ENCODE assay signal across 8 cellular contexts in the genomic region with DNA sequence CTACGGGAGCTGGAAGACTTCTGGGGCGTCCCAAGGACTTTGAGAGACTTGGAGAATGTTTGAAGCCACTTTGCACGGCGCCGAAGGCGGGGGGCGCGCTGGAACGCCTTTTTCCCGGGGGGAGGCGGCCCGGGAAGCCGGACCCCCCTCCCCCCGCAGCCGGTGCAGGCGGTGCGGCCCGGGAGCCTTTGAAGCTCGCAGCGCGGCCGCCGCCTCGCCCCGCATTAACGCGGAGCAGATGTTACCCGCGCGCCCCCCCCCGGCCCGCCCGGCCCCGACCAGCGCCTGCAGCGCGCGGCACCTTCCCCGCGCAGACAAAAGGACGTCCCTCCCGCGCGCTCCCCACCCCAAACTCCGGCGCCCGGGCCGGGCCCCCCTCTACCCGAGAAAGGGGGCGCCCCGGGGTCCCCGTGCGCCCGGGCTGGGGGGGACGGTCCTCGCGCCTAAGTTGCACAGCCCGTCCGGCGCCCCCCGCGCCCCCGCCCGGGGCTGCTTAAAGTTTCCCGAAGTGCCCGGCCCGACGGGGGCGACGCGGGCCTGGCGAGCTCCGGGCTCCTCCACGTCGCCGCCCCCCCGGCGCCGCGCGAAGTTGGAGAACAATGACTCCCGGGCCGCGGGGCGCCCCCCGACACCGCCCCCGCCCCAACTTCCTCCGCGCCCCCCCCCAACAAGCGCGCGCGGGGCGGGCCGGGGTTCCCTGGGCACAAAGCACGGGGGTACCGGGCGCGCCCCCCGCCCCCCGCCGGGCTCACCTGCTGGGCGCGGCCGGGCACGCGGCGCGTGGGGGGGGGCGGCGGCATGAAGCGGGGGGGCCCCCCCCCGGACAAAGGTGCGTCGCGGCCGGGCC. TPM values are rescaled to one million over a fixed set of nuclear protein-coding genes. Genes with fewer than 3 reads are reported as not detected.
DNase-seq lines count a peak whose midpoint lies in the region; ATAC-seq, FAIRE-seq and TF ChIP-seq lines count a peak whose summit lies in the region.

No MANE protein-coding gene starts in this region.

- no peak for FAIRE-seq in keratinocyte (lab: Jason Lieb, UNC)

- DNase-seq in GM19238 (ENCODE audit: insufficient read length, low spot score) (peak; percentile 46), body of pancreas (peak; percentile 51 to 59 (median 55)), keratinocyte (ENCODE audit: low read depth, low spot score) (no peak)
- peak; percentile 61 for DNase-seq in stimulated activated CD4-positive, alpha-beta T cell treated with anti-CD3 and anti-CD28 coated beads, Interleukin-4, amount 100 ng/mL, for 1 hour

- H3K9me2 ChIP-seq in SU-DHL-6 (replicated peaks; ENCODE audit: insufficient read depth, low read length), result no peaks in the 10 kb centered on the region

- H3K36me3 ChIP-seq in SU-DHL-6 (ENCODE audit: low read length) (no peaks in the 10 kb centered on the region), body of pancreas (replicated peaks in 1 of 2; ENCODE audit: insufficient read depth in 1 of 2, low read depth in 2 of 2) (no peaks in the 10 kb centered on the region), keratinocyte (ENCODE audit: control insufficient read depth in 2 of 2, extremely low read depth in 1 of 2, insufficient read depth in 2 of 2, low read length in 2 of 2) (peaks cover 12 to 13% of the 10 kb centered on the region in 2 experiments)

- peaks cover 43% of the 10 kb centered on the region for H3K79me2 ChIP-seq in SU-DHL-6 (ENCODE audit: insufficient read depth, low read length)
- H3K79me2 ChIP-seq in keratinocyte (ENCODE audit: control insufficient read depth, insufficient read depth, low read length), result peaks cover 32% of the 10 kb centered on the region

- H4K20me1 ChIP-seq in SU-DHL-6 (ENCODE audit: low read depth, low read length) (no peaks in the 10 kb centered on the region), keratinocyte (ENCODE audit: control insufficient read depth, extremely low read depth, insufficient read depth, low read length) (no peaks in the 10 kb centered on the region)

- H3K9ac ChIP-seq in SU-DHL-6 (ENCODE audit: low read length), result peak overlapping the region; percentile 86
- H3K9ac ChIP-seq in keratinocyte (ENCODE audit: control insufficient read depth, extremely low read depth, insufficient read depth, low read length), result peak overlapping the region; percentile 76

- H3K9me3 ChIP-seq in SU-DHL-6 (ENCODE audit: insufficient read depth, low read length) (no peaks in the 10 kb centered on the region), body of pancreas (no peaks in the 10 kb centered on the region), keratinocyte (ENCODE audit: control insufficient read depth, low read depth, low read length) (no peaks in the 10 kb centered on the region)

- TF ChIP-seq POLR2A in body of pancreas (IDR thresholded peaks at IDR 0.05), result no peak

- H2AFZ ChIP-seq in SU-DHL-6 (ENCODE audit: low read depth, low read length, severe bottlenecking) (no peak overlapping the region), keratinocyte (ENCODE audit: control insufficient read depth, low read length) (no peak overlapping the region)

- no peaks in the 10 kb centered on the region for H3K9me1 ChIP-seq in keratinocyte (ENCODE audit: control insufficient read depth, extremely low read depth, insufficient read depth, low read length)

- H3K4me2 ChIP-seq in SU-DHL-6 (ENCODE audit: low read depth, low read length, poor library complexity, severe bottlenecking) (peak overlapping the region; percentile 98), keratinocyte (ENCODE audit: control insufficient read depth, extremely low read depth, insufficient read depth, low read depth, low read length) (peak overlapping the region; percentile 79)

- peaks cover 11% of the 10 kb centered on the region for H3K4me1 ChIP-seq in body of pancreas
- H3K4me1 ChIP-seq in keratinocyte (ENCODE audit: control insufficient read depth, extremely low read depth, insufficient read depth, low read length), result peaks cover 4% of the 10 kb centered on the region

- 0 to 1% methylated on average over 1 to 52 of the region's 118 CpGs for WGBS in body of pancreas, 2 donors

- dilution Hi-C loops in keratinocyte (cut with MboI; ENCODE audit: extremely low pct_ligation_motif_present, low sequenced_read_pairs), result no loop called here

- peak overlapping the region; percentile 86 for H3K27ac ChIP-seq in 22Rv1
- H3K27ac ChIP-seq in SU-DHL-6 (ENCODE audit: low read depth, low read length), result peak overlapping the region; percentile 95
- H3K27ac ChIP-seq in body of pancreas, result peak overlapping the region in 3 of 4 donors; percentile 17 to 57 (median 18)
- H3K27ac ChIP-seq in keratinocyte (ENCODE audit: control insufficient read depth, insufficient read depth, low read length), result peak overlapping the region; percentile 43

- TF ChIP-seq CTCF in 22Rv1 (IDR thresholded peaks at IDR 0.05), result 0 out of 2 replicates have a peak, but pooled peaks have one; percentile 8
- TF ChIP-seq CTCF in SU-DHL-6 (IDR thresholded peaks at IDR 0.05; ENCODE audit: insufficient read depth, low read length, poor library complexity, severe bottlenecking), result no peak
- TF ChIP-seq CTCF in body of pancreas (IDR thresholded peaks at IDR 0.05), result no peak
- no peak for TF ChIP-seq CTCF in keratinocyte (optimal IDR thresholded peaks at IDR 0.05 in 1 of 3, IDR thresholded peaks at IDR 0.05 in 1 of 3, conservative IDR thresholded peaks at IDR 0.05 in 1 of 3; ENCODE audit: extremely low read depth in 1 of 3, insufficient read depth in 2 of 3, low read length in 3 of 3)

- intact Hi-C loops in body of pancreas (cut with DNase I), result no loop called here

- H3F3A ChIP-seq in SU-DHL-6 (ENCODE audit: insufficient read depth), result peaks cover 30% of the 10 kb centered on the region

- no peaks in the 10 kb centered on the region for H3K27me3 ChIP-seq in SU-DHL-6 (ENCODE audit: low read length)
- no peaks in the 10 kb centered on the region for H3K27me3 ChIP-seq in body of pancreas
- H3K27me3 ChIP-seq in keratinocyte (ENCODE audit: control insufficient read depth, extremely low read depth, insufficient read depth, low read length), result no peaks in the 10 kb centered on the region

- H3K4me3 ChIP-seq in SU-DHL-6 (ENCODE audit: insufficient read depth, low read length, poor library complexity, severe bottlenecking) (peak overlapping the region; percentile 69), body of pancreas (peak overlapping the region; percentile 63 to 65), keratinocyte (ENCODE audit: control insufficient read depth in 2 of 3, extremely low read depth in 1 of 3, insufficient read depth in 2 of 3, low read depth in 1 of 3, low read length in 3 of 3) (peak overlapping the region; percentile 60 to 77 (median 75))

- peak; percentile 7 for ATAC-seq in body of pancreas
- no peak for ATAC-seq in GM18870 (IDR thresholded peaks at IDR 0.05; ENCODE audit: unreplicated experiment)
- no peak for ATAC-seq in GM19395 (IDR thresholded peaks at IDR 0.05; ENCODE audit: unreplicated experiment)

RNA-seq across cellular contexts. Expression of gene TCF3, which starts 0.6 kb away (rescaled TPM):
- total RNA-seq in body of pancreas, result 10 to 100 TPM; 23.7 to 25.4 TPM
- 40.0 to 59.0 TPM (median 44.4 TPM) in 3 replicates for polyA plus RNA-seq in keratinocyte
- 63.3 TPM for polyA plus RNA-seq in keratinocyte (2011; ENCODE audit: low read depth)
- polyA plus RNA-seq in keratinocyte (2011; cell fraction: cytosol; rRNA removed), result 32.9 and 98.1 TPM in 2 replicates
- 60.2 and 79.7 TPM in 2 replicates for polyA plus RNA-seq in keratinocyte (2011; cell fraction: nucleus; rRNA removed)
- 35.5 and 85.2 TPM in 2 replicates for polyA plus RNA-seq in keratinocyte (2012; ENCODE audit: low replicate concordance)
- 23.6 to 54.3 TPM (median 31.8 TPM) in 3 replicates for polyA minus RNA-seq in keratinocyte
- polyA minus RNA-seq in keratinocyte (2011; cell fraction: cytosol; rRNA and poly(A)+ RNA removed), result 161 TPM
- 40.1 and 47.3 TPM in 2 replicates for polyA minus RNA-seq in keratinocyte (2011; cell fraction: nucleus; rRNA and poly(A)+ RNA removed)

RNA-seq across cellular contexts. Expression of gene UQCR11, which starts 46.5 kb away (rescaled TPM):
- 10 to 100 TPM; 12.2 to 52.4 TPM for total RNA-seq in body of pancreas
- polyA plus RNA-seq in keratinocyte, result 136 to 468 TPM (median 327 TPM) in 3 replicates
- polyA plus RNA-seq in keratinocyte (2011; ENCODE audit: low read depth), result 107 TPM
- polyA plus RNA-seq in keratinocyte (2011; cell fraction: cytosol; rRNA removed), result 146 and 279 TPM in 2 replicates
- polyA plus RNA-seq in keratinocyte (2011; cell fraction: nucleus; rRNA removed), result 57.5 and 79.4 TPM in 2 replicates
- 199 and 273 TPM in 2 replicates for polyA plus RNA-seq in keratinocyte (2012; ENCODE audit: low replicate concordance)
- 22.0 to 29.1 TPM (median 25.4 TPM) in 3 replicates for polyA minus RNA-seq in keratinocyte
- 57.4 TPM for polyA minus RNA-seq in keratinocyte (2011; cell fraction: cytosol; rRNA and poly(A)+ RNA removed)
- polyA minus RNA-seq in keratinocyte (2011; cell fraction: nucleus; rRNA and poly(A)+ RNA removed), result 14.8 and 16.8 TPM in 2 replicates

RNA-seq across cellular contexts. Expression of gene MBD3, which starts 59.1 kb away (rescaled TPM):
- 10 to 100 TPM; 37.4 to 91.6 TPM for total RNA-seq in body of pancreas
- polyA plus RNA-seq in keratinocyte, result 16.6 to 27.4 TPM (median 21.9 TPM) in 3 replicates
- 6.5 TPM for polyA plus RNA-seq in keratinocyte (2011; ENCODE audit: low read depth)
- 14.2 and 35.0 TPM in 2 replicates for polyA plus RNA-seq in keratinocyte (2011; cell fraction: cytosol; rRNA removed)
- polyA plus RNA-seq in keratinocyte (2011; cell fraction: nucleus; rRNA removed), result 39.6 and 62.3 TPM in 2 replicates
- 23.8 and 42.8 TPM in 2 replicates for polyA plus RNA-seq in keratinocyte (2012; ENCODE audit: low replicate concordance)
- polyA minus RNA-seq in keratinocyte, result 25.1 to 33.3 TPM (median 28.8 TPM) in 3 replicates
- 57.6 TPM for polyA minus RNA-seq in keratinocyte (2011; cell fraction: cytosol; rRNA and poly(A)+ RNA removed)
- polyA minus RNA-seq in keratinocyte (2011; cell fraction: nucleus; rRNA and poly(A)+ RNA removed), result 27.7 and 31.1 TPM in 2 replicates

Comparison
In these comparisons a context has a peak if more than half of its experiments do, and no peak if none do; other contexts are left out.
1. H3K27ac ChIP-seq: peak in every context shown above with its lines; median percentile 95 in SU-DHL-6; 86 in 22Rv1; 43 in keratinocyte; 18 in body of pancreas.